ENCODE assay signal across 18 cellular contexts in genomic region chr1:22975694-22976093, GRCh38. TPM values are rescaled to one million over a fixed set of nuclear protein-coding genes. Genes with fewer than 3 reads are reported as not detected.
DNase-seq lines count a peak whose midpoint lies in the region; ATAC-seq, FAIRE-seq and TF ChIP-seq lines count a peak whose summit lies in the region.
"Had no signal": no experiment of that assay in that cellular context is flagged by ENCODE, and none has a peak within 500 bp of the region (broad histone marks: within the 10 kb centered on the region; RNA-seq: fewer than 3 reads in every experiment).

No MANE protein-coding gene starts in this region.

- TF ChIP-seq POLR2A in HepG2 (IDR thresholded peaks at IDR 0.05; ENCODE audit: insufficient read depth in 1 of 2, low read depth in 2 of 2, low read length in 2 of 2) = no peak

- no peaks in the 10 kb centered on the region for H3K36me3 ChIP-seq in BLaER1 treated with 17β-estradiol and CSF1 and Interleukin-3, amounts not matched to agents 10 nM and 100 nM
- H3K36me3 ChIP-seq in HepG2 (replicated peaks in 1 of 2; ENCODE audit: control insufficient read depth in 1 of 2, insufficient read depth in 2 of 2, low read length in 2 of 2) = no peaks in the 10 kb centered on the region
- H3K36me3 ChIP-seq: gastroesophageal sphincter had no signal

- peak overlapping the region in 5 of 11 experiments; percentile 8 to 57 (median 34); a peak in 7 of 22 replicates for H3K27ac ChIP-seq in BLaER1 treated with 17β-estradiol and CSF1 and Interleukin-3, amounts not matched to agents 10 nM and 100 nM
- H3K27ac ChIP-seq in HepG2 (ENCODE audit: extremely low read length, insufficient read depth, low read length) = no peak overlapping the region
- H3K27ac ChIP-seq: gastroesophageal sphincter had no signal

- H3K9me3 ChIP-seq in BLaER1 treated with 17β-estradiol and CSF1 and Interleukin-3, amounts not matched to agents 10 nM and 100 nM (replicated peaks in 1 of 11) = no peaks in the 10 kb centered on the region
- no peaks in the 10 kb centered on the region for H3K9me3 ChIP-seq in HepG2 (ENCODE audit: low read length)
- H3K9me3 ChIP-seq: gastroesophageal sphincter had no signal

- no peaks in the 10 kb centered on the region for H4K20me1 ChIP-seq in BLaER1 treated with 17β-estradiol and CSF1 and Interleukin-3, amounts not matched to agents 10 nM and 100 nM
- H4K20me1 ChIP-seq in HepG2 (ENCODE audit: insufficient read depth, low read length) = no peaks in the 10 kb centered on the region

- H2AFZ ChIP-seq in HepG2 (ENCODE audit: low read length) = no peak overlapping the region

- intact Hi-C loops in HepG2 (cut with micrococcal nuclease; ENCODE audit: unreplicated experiment) = loop anchor here (1.0 to 10.0 kb wide), 4 partner anchors 79 to 299 kb away; no protein-coding TSS in a partner anchor

- TF ChIP-seq CTCF in HepG2 (CRISPR knock-in tag; IDR thresholded peaks at IDR 0.05) = no peak

- no peaks in the 10 kb centered on the region for H3K27me3 ChIP-seq in BLaER1 treated with 17β-estradiol and CSF1 and Interleukin-3, amounts not matched to agents 10 nM and 100 nM
- no peaks in the 10 kb centered on the region for H3K27me3 ChIP-seq in HepG2 (ENCODE audit: control insufficient read depth in 1 of 2, insufficient read depth in 2 of 2, low read length in 2 of 2)

- peak overlapping the region in 3 of 11 experiments; percentile 2 to 38 (median 18); a peak in 4 of 22 replicates for H3K9ac ChIP-seq in BLaER1 treated with 17β-estradiol and CSF1 and Interleukin-3, amounts not matched to agents 10 nM and 100 nM
- H3K9ac ChIP-seq in HepG2 (ENCODE audit: insufficient read depth, low read depth, low read length) = no peak overlapping the region

- DNase-seq in LHCN-M2 (ENCODE audit: low read depth) = peak; percentile 11
- DNase-seq in dermis microvascular lymphatic vessel endothelial cell (ENCODE audit: low read depth in 2 of 2) = peak; percentile 5 to 63
- no peak for DNase-seq in HepG2 (ENCODE audit: low spot score)
- DNase-seq in HuH-7 (ENCODE audit: low spot score) = no peak

- no peaks in the 10 kb centered on the region for H3K79me2 ChIP-seq in HepG2 (ENCODE audit: insufficient read depth, low read length)

- H3K4me3 ChIP-seq in BLaER1 treated with 17β-estradiol and CSF1 and Interleukin-3, amounts not matched to agents 10 nM and 100 nM = no peak overlapping the region
- H3K4me3 ChIP-seq in HepG2 (replicated peaks in 1 of 3; ENCODE audit: insufficient read depth in 1 of 3, low read depth in 2 of 3, low read length in 3 of 3) = no peak overlapping the region
- H3K4me3 ChIP-seq: gastroesophageal sphincter, GM12878, smooth muscle cell had no signal

- TF ChIP-seq RAD21 in HepG2 (CRISPR knock-in tag; IDR thresholded peaks at IDR 0.05) = no peak

- peaks cover 10 to 39% (median 21%) of the 10 kb centered on the region in 10 experiments; a peak in 17 of 20 replicates for H3K4me1 ChIP-seq in BLaER1 treated with 17β-estradiol and CSF1 and Interleukin-3, amounts not matched to agents 10 nM and 100 nM
- H3K4me1 ChIP-seq in HepG2 (ENCODE audit: insufficient read depth, low read length) = peaks cover 32% of the 10 kb centered on the region
- H3K4me1 ChIP-seq: gastroesophageal sphincter had no signal

- POLR2A ChIA-PET in HepG2 (lab: Yijun Ruan, JAX) = no interaction called here

- TF ChIP-seq EP300 in HepG2 (IDR thresholded peaks at IDR 0.05; ENCODE audit: low read depth in 2 of 2, low read length in 2 of 2) (no peak), HepG2 (CRISPR knock-in tag; IDR thresholded peaks at IDR 0.05; ENCODE audit: borderline replicate concordance) (no peak)

- peak; percentile 47; the same call in 2 of the 3 replicates for ATAC-seq in HepG2
- ATAC-seq in GM19452 (IDR thresholded peaks at IDR 0.05; ENCODE audit: unreplicated experiment) = no peak
- no peak for ATAC-seq in HG03460 (IDR thresholded peaks at IDR 0.05; ENCODE audit: unreplicated experiment)
- no peak for ATAC-seq in HG02885 (IDR thresholded peaks at IDR 0.05; ENCODE audit: poor library complexity, unreplicated experiment)

- in situ Hi-C loops in HepG2 (cut with HindIII; ENCODE audit: extremely low pct_ligation_motif_present, low pct_unique_long_range_greater_than_20kb) = loop anchor here (5.0 to 10.0 kb wide), 3 partner anchors 109 to 299 kb away; no protein-coding TSS in a partner anchor

- FAIRE-seq in HepG2 (lab: Jason Lieb, UNC) = no peak

- no TSS peak for BruUV-seq in HepG2 (replicated peaks; lab: Mats Ljungman, UMichigan)

- H3K4me2 ChIP-seq in BLaER1 treated with 17β-estradiol and CSF1 and Interleukin-3, amounts not matched to agents 10 nM and 100 nM = peak overlapping the region in 9 of 11 experiments; percentile 3 to 68 (median 23); a peak in 11 of 22 replicates
- H3K4me2 ChIP-seq in HepG2 (ENCODE audit: low read depth, low read length) = peak overlapping the region; percentile 57
- H3K4me2 ChIP-seq: smooth muscle cell had no signal

- CTCF ChIA-PET in HepG2 (lab: Yijun Ruan, JAX; ENCODE audit: low intra/inter-chr PET ratio, low total read pairs) = interaction anchor here (1.5 to 2.1 kb wide), 2 partner anchors 123 to 209 kb away, joined by 8 to 12 read pairs; no protein-coding TSS in a partner anchor

- 5% methylated on average over 3 of the region's 3 CpGs for WGBS in HepG2 (ENCODE audit: low lambda C conversion rate)

RNA-seq across cellular contexts. Expression of gene LACTBL1, which starts 3.0 kb away (rescaled TPM):
- total RNA-seq in LHCN-M2 (2014; rRNA removed) (not detected in 2 replicates), dermis microvascular lymphatic vessel endothelial cell (not detected in 2 replicates), HepG2 (2016; rRNA removed; fragmentation: Illumina TruSeq; extraction: Trizol) (0.90 and 1.3 TPM in 2 replicates)
- polyA plus RNA-seq in LHCN-M2 (2012) = not detected
- not detected in 2 replicates for total RNA-seq in HepG2 (2016; cell fraction: cytosol; rRNA removed; fragmentation: Illumina TruSeq; extraction: Trizol; ENCODE audit: low read depth)
- total RNA-seq in HepG2 (2016; cell fraction: insoluble cytoplasmic fraction; rRNA removed; fragmentation: Illumina TruSeq; extraction: Trizol) = 0.76 and 1.6 TPM in 2 replicates
- 0.34 and 0.48 TPM in 2 replicates for total RNA-seq in HepG2 (2016; cell fraction: membrane; rRNA removed; fragmentation: Illumina TruSeq; extraction: Trizol)
- total RNA-seq in HepG2 (2016; cell fraction: nucleus; rRNA removed; fragmentation: Illumina TruSeq; extraction: Trizol) = 0.94 and 1.2 TPM in 2 replicates
- polyA plus RNA-seq in HepG2 (2011; rRNA removed) = 0.12 and 0.37 TPM in 2 replicates
- polyA plus RNA-seq in HepG2 (2011; cell fraction: cytosol; rRNA removed) = 0.21 and 0.29 TPM in 2 replicates
- polyA plus RNA-seq in HepG2 (2011; cell fraction: nucleus; rRNA removed) = 1.2 and 1.4 TPM in 2 replicates
- 0.13 and 0.38 TPM in 2 replicates for polyA plus RNA-seq in HepG2 (2012)
- polyA plus RNA-seq in HepG2 (2016; cell fraction: cytosol; fragmentation: Illumina TruSeq; extraction: Trizol; ENCODE audit: low read depth) = not detected in 2 replicates
- 0.60 and 0.66 TPM in 2 replicates for polyA plus RNA-seq in HepG2 (2016; cell fraction: insoluble cytoplasmic fraction; fragmentation: Illumina TruSeq; extraction: Trizol; ENCODE audit: low read depth)
- 0.13 and 0.24 TPM in 2 replicates for polyA plus RNA-seq in HepG2 (2016; cell fraction: membrane; fragmentation: Illumina TruSeq; extraction: Trizol; ENCODE audit: low read depth)
- polyA plus RNA-seq in HepG2 (2016; cell fraction: nucleus; fragmentation: Illumina TruSeq; extraction: Trizol; ENCODE audit: insufficient read depth, low read depth) = 0.77 and 0.93 TPM in 2 replicates
- 1.2 TPM in 1 of 2 replicates, not detected in the other for polyA minus RNA-seq in HepG2 (2011; rRNA and poly(A)+ RNA removed; ENCODE audit: low replicate concordance)
- 0.49 TPM in 1 of 2 replicates, not detected in the other for polyA minus RNA-seq in HepG2 (2011; cell fraction: cytosol; rRNA and poly(A)+ RNA removed)
- polyA minus RNA-seq in HepG2 (2011; cell fraction: nucleus; rRNA and poly(A)+ RNA removed) = not detected in 2 replicates
- total RNA-seq: activated B cell treated with CpG ODN at 0.5 μM for 24 hours; activated CD8-positive, alpha-beta memory T cell treated with anti-CD3 and anti-CD28 coated beads for 36 hours; activated T-helper 2 cell treated with anti-CD3 and anti-CD28 coated beads, Interferon-gamma antibody, Interleukin-2, Interleukin-4, amounts not matched to agents 10 μg/mL and 5 μg/mL and 100 μg/mL, durations not matched to agents 14 hours and 24 hours and 36 hours; G401; gastroesophageal sphincter; GM12878; liver; Right ventricle myocardium inferior; smooth muscle cell; temporal lobe had no signal
- polyA plus RNA-seq: liver, smooth muscle cell had no signal

RNA-seq across cellular contexts. Expression of gene TEX46, which starts 40.0 kb away (rescaled TPM):
- total RNA-seq in LHCN-M2 (2014; rRNA removed) (not detected in 2 replicates), dermis microvascular lymphatic vessel endothelial cell (not detected in 2 replicates), HepG2 (2016; rRNA removed; fragmentation: Illumina TruSeq; extraction: Trizol) (not detected in 2 replicates)
- 0.23 TPM for polyA plus RNA-seq in LHCN-M2 (2012)
- total RNA-seq in HepG2 (2016; cell fraction: cytosol; rRNA removed; fragmentation: Illumina TruSeq; extraction: Trizol; ENCODE audit: low read depth) = not detected in 2 replicates
- total RNA-seq in HepG2 (2016; cell fraction: insoluble cytoplasmic fraction; rRNA removed; fragmentation: Illumina TruSeq; extraction: Trizol) = not detected in 2 replicates
- total RNA-seq in HepG2 (2016; cell fraction: membrane; rRNA removed; fragmentation: Illumina TruSeq; extraction: Trizol) = not detected in 2 replicates
- not detected in 2 replicates for total RNA-seq in HepG2 (2016; cell fraction: nucleus; rRNA removed; fragmentation: Illumina TruSeq; extraction: Trizol)
- polyA plus RNA-seq in HepG2 (2011; rRNA removed) = not detected in 2 replicates
- polyA plus RNA-seq in HepG2 (2011; cell fraction: cytosol; rRNA removed) = not detected in 2 replicates
- polyA plus RNA-seq in HepG2 (2011; cell fraction: nucleus; rRNA removed) = not detected in 2 replicates
- not detected in 2 replicates for polyA plus RNA-seq in HepG2 (2012)
- not detected in 2 replicates for polyA plus RNA-seq in HepG2 (2016; cell fraction: cytosol; fragmentation: Illumina TruSeq; extraction: Trizol; ENCODE audit: low read depth)
- polyA plus RNA-seq in HepG2 (2016; cell fraction: insoluble cytoplasmic fraction; fragmentation: Illumina TruSeq; extraction: Trizol; ENCODE audit: low read depth) = not detected in 2 replicates
- polyA plus RNA-seq in HepG2 (2016; cell fraction: membrane; fragmentation: Illumina TruSeq; extraction: Trizol; ENCODE audit: low read depth) = not detected in 2 replicates
- not detected in 2 replicates for polyA plus RNA-seq in HepG2 (2016; cell fraction: nucleus; fragmentation: Illumina TruSeq; extraction: Trizol; ENCODE audit: insufficient read depth, low read depth)
- not detected in 2 replicates for polyA minus RNA-seq in HepG2 (2011; rRNA and poly(A)+ RNA removed; ENCODE audit: low replicate concordance)
- not detected in 2 replicates for polyA minus RNA-seq in HepG2 (2011; cell fraction: cytosol; rRNA and poly(A)+ RNA removed)
- not detected in 2 replicates for polyA minus RNA-seq in HepG2 (2011; cell fraction: nucleus; rRNA and poly(A)+ RNA removed)
- total RNA-seq: activated B cell treated with CpG ODN at 0.5 μM for 24 hours; activated CD8-positive, alpha-beta memory T cell treated with anti-CD3 and anti-CD28 coated beads for 36 hours; activated T-helper 2 cell treated with anti-CD3 and anti-CD28 coated beads, Interferon-gamma antibody, Interleukin-2, Interleukin-4, amounts not matched to agents 10 μg/mL and 5 μg/mL and 100 μg/mL, durations not matched to agents 14 hours and 24 hours and 36 hours; G401; gastroesophageal sphincter; GM12878; liver; Right ventricle myocardium inferior; smooth muscle cell; temporal lobe had no signal
- polyA plus RNA-seq: liver, smooth muscle cell had no signal

RNA-seq across cellular contexts. Expression of gene KDM1A, which starts 43.6 kb away (rescaled TPM):
- total RNA-seq in LHCN-M2 (2014; rRNA removed) = 94.3 and 105 TPM in 2 replicates
- polyA plus RNA-seq in LHCN-M2 (2012) = 48.1 TPM
- total RNA-seq in dermis microvascular lymphatic vessel endothelial cell = 85.7 and 97.2 TPM in 2 replicates
- 173 and 204 TPM in 2 replicates for total RNA-seq in HepG2 (2016; rRNA removed; fragmentation: Illumina TruSeq; extraction: Trizol)
- 37.4 and 41.2 TPM in 2 replicates for total RNA-seq in HepG2 (2016; cell fraction: cytosol; rRNA removed; fragmentation: Illumina TruSeq; extraction: Trizol; ENCODE audit: low read depth)
- total RNA-seq in HepG2 (2016; cell fraction: insoluble cytoplasmic fraction; rRNA removed; fragmentation: Illumina TruSeq; extraction: Trizol) = 163 and 183 TPM in 2 replicates
- 63.6 and 67.4 TPM in 2 replicates for total RNA-seq in HepG2 (2016; cell fraction: membrane; rRNA removed; fragmentation: Illumina TruSeq; extraction: Trizol)
- 88.0 and 101 TPM in 2 replicates for total RNA-seq in HepG2 (2016; cell fraction: nucleus; rRNA removed; fragmentation: Illumina TruSeq; extraction: Trizol)
- 71.8 and 81.3 TPM in 2 replicates for polyA plus RNA-seq in HepG2 (2011; rRNA removed)
- 79.1 and 88.1 TPM in 2 replicates for polyA plus RNA-seq in HepG2 (2011; cell fraction: cytosol; rRNA removed)
- polyA plus RNA-seq in HepG2 (2011; cell fraction: nucleus; rRNA removed) = 76.8 and 77.0 TPM in 2 replicates
- 55.3 and 71.8 TPM in 2 replicates for polyA plus RNA-seq in HepG2 (2012)
- polyA plus RNA-seq in HepG2 (2016; cell fraction: cytosol; fragmentation: Illumina TruSeq; extraction: Trizol; ENCODE audit: low read depth) = 14.2 and 15.7 TPM in 2 replicates
- 163 and 165 TPM in 2 replicates for polyA plus RNA-seq in HepG2 (2016; cell fraction: insoluble cytoplasmic fraction; fragmentation: Illumina TruSeq; extraction: Trizol; ENCODE audit: low read depth)
- polyA plus RNA-seq in HepG2 (2016; cell fraction: membrane; fragmentation: Illumina TruSeq; extraction: Trizol; ENCODE audit: low read depth) = 27.3 and 35.0 TPM in 2 replicates
- polyA plus RNA-seq in HepG2 (2016; cell fraction: nucleus; fragmentation: Illumina TruSeq; extraction: Trizol; ENCODE audit: insufficient read depth, low read depth) = 123 and 125 TPM in 2 replicates
- polyA minus RNA-seq in HepG2 (2011; rRNA and poly(A)+ RNA removed; ENCODE audit: low replicate concordance) = 135 and 154 TPM in 2 replicates
- polyA minus RNA-seq in HepG2 (2011; cell fraction: cytosol; rRNA and poly(A)+ RNA removed) = 42.9 and 46.2 TPM in 2 replicates
- 52.4 and 57.6 TPM in 2 replicates for polyA minus RNA-seq in HepG2 (2011; cell fraction: nucleus; rRNA and poly(A)+ RNA removed)

Comparison
In these comparisons a context has a peak if more than half of its experiments do, and no peak if none do; other contexts are left out.
1. DNase-seq: peak in LHCN-M2 (single experiment) and dermis microvascular lymphatic vessel endothelial cell (2 of 2); none in HepG2 (single experiment) and HuH-7 (single experiment).